In the genomic region with DNA sequence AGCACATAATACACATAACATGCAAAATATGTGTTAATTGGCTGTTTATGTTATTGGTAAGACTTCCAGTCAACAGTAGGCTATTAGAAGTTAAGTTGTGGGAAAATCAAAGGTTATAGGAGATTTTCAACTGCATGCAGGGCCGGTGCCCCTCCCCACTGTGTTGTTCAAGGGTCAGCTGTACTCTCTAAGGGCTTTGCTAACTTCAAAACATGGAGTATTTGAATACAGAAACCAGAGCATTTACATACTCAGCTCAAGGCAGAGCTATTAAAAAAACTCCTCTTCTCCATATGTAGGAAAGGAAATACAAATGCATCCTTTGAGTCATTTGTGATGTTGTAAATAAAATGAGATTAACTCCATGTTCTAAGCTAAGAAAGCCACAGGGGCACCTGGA, we compare ENCODE assay signal across 28 cellular contexts. TPM values are rescaled to one million over a fixed set of nuclear protein-coding genes. Genes with fewer than 3 reads are reported as not detected.
"Had no signal": no experiment of that assay in that cellular context is flagged by ENCODE, and none has a peak within 500 bp of the region (broad histone marks: within the 10 kb centered on the region; RNA-seq: fewer than 3 reads in every experiment).

No MANE protein-coding gene starts in this region.

- H3K4me3 ChIP-seq: psoas muscle, smooth muscle cell, stomach, tibial artery, upper lobe of right lung had no signal

- ATAC-seq: activated CD4-positive, CD25-positive, alpha-beta regulatory T cell treated with anti-CD3 and anti-CD28 coated beads, Interleukin-2, amount 50 U/mL, for 24 hours; esophagus mucosa; psoas muscle; upper lobe of right lung had no signal

- H3K27ac Mint-ChIP-seq: activated CD4-positive, alpha-beta memory T cell treated with anti-CD3 and anti-CD28 coated beads, Interleukin-2, amount 10 ng/mL, durations not matched to agents 7 days and 5 days; activated naive CD4-positive, alpha-beta T cell treated with anti-CD3 and anti-CD28 coated beads, Interleukin-2, amount 10 ng/mL, durations not matched to agents 7 days and 5 days; activated T-cell treated with anti-CD3 and anti-CD28 coated beads, Interleukin-2, amount 50 U/mL, for 24 hours; T-helper 1 cell treated with Interleukin-12 subunit alpha and Interleukin-12 subunit beta and Interleukin-4 antibody, amounts not matched to agents 30 μg/mL and 1 μg/mL, for 36 hours had no signal

- H3K9me3 Mint-ChIP-seq: activated CD4-positive, alpha-beta memory T cell treated with anti-CD3 and anti-CD28 coated beads, Interleukin-2, amount 10 ng/mL, durations not matched to agents 7 days and 5 days; activated naive CD4-positive, alpha-beta T cell treated with anti-CD3 and anti-CD28 coated beads, Interleukin-2, amount 10 ng/mL, durations not matched to agents 7 days and 5 days; activated T-cell treated with anti-CD3 and anti-CD28 coated beads, Interleukin-2, amount 50 U/mL, for 24 hours; nephron progenitor cell; stimulated activated naive B cell treated with anti-CD40 and anti-IgM and Interleukin-4, amounts not matched to agents 10 μg/mL and 1 μg/mL and 100 μg/mL, for 72 hours; T-helper 1 cell treated with Interleukin-12 subunit alpha and Interleukin-12 subunit beta and Interleukin-4 antibody, amounts not matched to agents 30 μg/mL and 1 μg/mL, for 36 hours had no signal

- H3K4me1 Mint-ChIP-seq: activated CD4-positive, alpha-beta memory T cell treated with anti-CD3 and anti-CD28 coated beads, Interleukin-2, amount 10 ng/mL, durations not matched to agents 7 days and 5 days; activated naive CD4-positive, alpha-beta T cell treated with anti-CD3 and anti-CD28 coated beads, Interleukin-2, amount 10 ng/mL, durations not matched to agents 7 days and 5 days had no signal

- H3K27me3 Mint-ChIP-seq: activated CD4-positive, alpha-beta memory T cell treated with anti-CD3 and anti-CD28 coated beads, Interleukin-2, amount 10 ng/mL, durations not matched to agents 7 days and 5 days; activated naive CD4-positive, alpha-beta T cell treated with anti-CD3 and anti-CD28 coated beads, Interleukin-2, amount 10 ng/mL, durations not matched to agents 7 days and 5 days; activated T-cell treated with anti-CD3 and anti-CD28 coated beads, Interleukin-2, amount 50 U/mL, for 24 hours; stimulated activated naive B cell treated with anti-CD40 and anti-IgM and Interleukin-4, amounts not matched to agents 10 μg/mL and 1 μg/mL and 100 μg/mL, for 72 hours had no signal

- H3K27me3 ChIP-seq: neutrophil, stomach, tibial artery, upper lobe of right lung had no signal

- H3K4me1 ChIP-seq: psoas muscle, tibial artery, upper lobe of right lung had no signal

- H3K27ac ChIP-seq: neutrophil, psoas muscle, stomach, tibial artery, upper lobe of right lung had no signal

- DNase-seq: activated CD4-positive, alpha-beta memory T cell treated with anti-CD3 and anti-CD28 coated beads, Interleukin-2, amount 10 ng/mL, durations not matched to agents 7 days and 5 days; activated CD4-positive, alpha-beta T cell treated with anti-CD3 and anti-CD28 coated beads for 48 hours; activated CD8-positive, alpha-beta memory T cell treated with anti-CD3 and anti-CD28 coated beads, Interleukin-2, amount 50 U/mL, for 48 hours; activated gamma-delta T cell; activated naive CD4-positive, alpha-beta T cell treated with anti-CD3 and anti-CD28 coated beads, Interleukin-2, amount 10 ng/mL, durations not matched to agents 7 days and 5 days; activated T-cell treated with anti-CD3 and anti-CD28 coated beads, Interleukin-2, amount 50 U/mL, for 24 hours; amygdala; caudate nucleus; foreskin fibroblast; head of caudate nucleus; hippocampal formation; left colon; mammary epithelial cell; nephron progenitor cell; psoas muscle; stimulated activated CD4-positive, alpha-beta T cell treated with anti-CD3 and anti-CD28 coated beads, Interleukin-1b, Interleukin-23, amount 100 ng/mL, for 48 hours; stimulated activated naive B cell treated with anti-CD40 and anti-IgM and Interleukin-4, amounts not matched to agents 10 μg/mL and 1 μg/mL and 100 μg/mL, for 72 hours; stomach; T1000; tibial artery; upper lobe of right lung; WERI-Rb-1 had no signal

- H3K4me3 Mint-ChIP-seq: activated CD4-positive, alpha-beta memory T cell treated with anti-CD3 and anti-CD28 coated beads, Interleukin-2, amount 10 ng/mL, durations not matched to agents 7 days and 5 days; activated naive CD4-positive, alpha-beta T cell treated with anti-CD3 and anti-CD28 coated beads, Interleukin-2, amount 10 ng/mL, durations not matched to agents 7 days and 5 days; activated T-cell treated with anti-CD3 and anti-CD28 coated beads, Interleukin-2, amount 50 U/mL, for 24 hours; nephron progenitor cell; T-helper 1 cell treated with Interleukin-12 subunit alpha and Interleukin-12 subunit beta and Interleukin-4 antibody, amounts not matched to agents 30 μg/mL and 1 μg/mL, for 36 hours had no signal

- H3K9me3 ChIP-seq: neutrophil, psoas muscle, stomach, tibial artery, upper lobe of right lung had no signal

RNA-seq across cellular contexts. Expression of a gene that starts 16.8 kb away (rescaled TPM):
- total RNA-seq: smooth muscle cell had no signal
- polyA plus RNA-seq: keratinocyte had no signal

RNA-seq across cellular contexts. Expression of a gene that starts 16.9 kb away (rescaled TPM):
- polyA plus RNA-seq: keratinocyte had no signal
